In the genomic region with DNA sequence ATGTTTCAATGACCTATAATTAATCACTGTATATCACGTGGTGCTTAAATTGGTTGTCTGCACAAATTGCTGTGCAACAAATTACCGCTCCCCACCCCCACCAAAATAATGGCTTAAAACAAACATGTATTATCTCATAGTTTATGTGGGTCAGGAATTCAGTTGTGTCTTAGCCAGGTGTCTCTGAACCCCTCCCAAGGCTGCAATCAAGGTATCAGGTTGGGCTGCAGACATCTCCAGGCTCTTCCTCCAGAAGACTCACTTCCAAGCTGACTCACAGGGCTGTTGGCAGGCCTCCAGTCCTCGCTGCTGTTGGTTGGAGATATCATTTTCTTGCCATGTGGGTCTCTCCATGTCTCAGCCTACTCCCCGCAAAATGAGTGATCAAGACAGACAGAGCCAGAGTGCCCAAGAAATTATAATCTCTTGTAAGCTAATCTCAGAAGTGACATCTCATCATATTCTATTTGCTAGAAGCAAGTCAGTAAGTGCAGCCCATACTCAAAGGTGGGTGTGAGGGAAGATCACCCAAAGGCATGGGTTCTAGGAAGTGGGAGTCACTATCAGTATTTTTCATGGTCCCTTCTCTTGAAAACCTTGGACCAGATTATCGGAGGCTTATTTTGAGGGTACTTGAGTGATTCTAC, we compare ENCODE assay signal across 1 cellular context.
TF ChIP-seq lines count a peak whose summit lies in the region.

No MANE protein-coding gene starts in this region.

TF ChIP-seq in K562, 482 proteins besides CTCF, POLR2A, EP300 and RAD21 (continued from another document):
- peak in 1 of 2 experiments; percentile 86; a peak in 2 of 3 replicates for TF ChIP-seq CBX3 (IDR thresholded peaks at IDR 0.05; ENCODE audit: borderline replicate concordance in 1 of 2, low read length in 2 of 2)
- TF ChIP-seq CREB1 (IDR thresholded peaks at IDR 0.05): peak; percentile 73
- no peak for TF ChIP-seq CREB1 (CRISPR knock-in tag; IDR thresholded peaks at IDR 0.05)
- peak in 1 of 2 experiments; percentile 70 for TF ChIP-seq NCOA2 (IDR thresholded peaks at IDR 0.05; ENCODE audit: partially characterized antibody in 2 of 2)
- TF ChIP-seq ZNF311 (CRISPR knock-in tag; IDR thresholded peaks at IDR 0.05): no peak
- 0 out of 2 replicates have a peak, but pooled peaks have one; percentile 72 for TF ChIP-seq TRIM28 (IDR thresholded peaks at IDR 0.05)
- TF ChIP-seq, protein P1, sequence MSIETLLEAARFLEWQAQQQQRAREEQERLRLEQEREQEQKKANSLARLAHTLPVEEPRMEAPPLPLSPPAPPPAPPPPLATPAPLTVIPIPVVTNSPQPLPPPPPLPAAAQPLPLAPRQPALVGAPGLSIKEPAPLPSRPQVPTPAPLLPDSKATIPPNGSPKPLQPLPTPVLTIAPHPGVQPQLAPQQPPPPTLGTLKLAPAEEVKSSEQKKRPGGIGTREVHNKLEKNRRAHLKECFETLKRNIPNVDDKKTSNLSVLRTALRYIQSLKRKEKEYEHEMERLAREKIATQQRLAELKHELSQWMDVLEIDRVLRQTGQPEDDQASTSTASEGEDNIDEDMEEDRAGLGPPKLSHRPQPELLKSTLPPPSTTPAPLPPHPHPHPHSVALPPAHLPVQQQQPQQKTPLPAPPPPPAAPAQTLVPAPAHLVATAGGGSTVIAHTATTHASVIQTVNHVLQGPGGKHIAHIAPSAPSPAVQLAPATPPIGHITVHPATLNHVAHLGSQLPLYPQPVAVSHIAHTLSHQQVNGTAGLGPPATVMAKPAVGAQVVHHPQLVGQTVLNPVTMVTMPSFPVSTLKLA (conservative IDR thresholded peaks at IDR 0.05): peak in 1 of 2 experiments; percentile 66
- TF ChIP-seq, protein P2, sequence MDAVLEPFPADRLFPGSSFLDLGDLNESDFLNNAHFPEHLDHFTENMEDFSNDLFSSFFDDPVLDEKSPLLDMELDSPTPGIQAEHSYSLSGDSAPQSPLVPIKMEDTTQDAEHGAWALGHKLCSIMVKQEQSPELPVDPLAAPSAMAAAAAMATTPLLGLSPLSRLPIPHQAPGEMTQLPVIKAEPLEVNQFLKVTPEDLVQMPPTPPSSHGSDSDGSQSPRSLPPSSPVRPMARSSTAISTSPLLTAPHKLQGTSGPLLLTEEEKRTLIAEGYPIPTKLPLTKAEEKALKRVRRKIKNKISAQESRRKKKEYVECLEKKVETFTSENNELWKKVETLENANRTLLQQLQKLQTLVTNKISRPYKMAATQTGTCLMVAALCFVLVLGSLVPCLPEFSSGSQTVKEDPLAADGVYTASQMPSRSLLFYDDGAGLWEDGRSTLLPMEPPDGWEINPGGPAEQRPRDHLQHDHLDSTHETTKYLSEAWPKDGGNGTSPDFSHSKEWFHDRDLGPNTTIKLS (IDR thresholded peaks at IDR 0.05; ENCODE audit: borderline replicate concordance, low read depth): no peak
- TF ChIP-seq ZNF384 (IDR thresholded peaks at IDR 0.05; ENCODE audit: low read depth, low read length): peak; percentile 31; the same call in 1 of the 2 replicates
- peak; percentile 95 for TF ChIP-seq NCOR1 (IDR thresholded peaks at IDR 0.05)
- TF ChIP-seq, protein P3, sequence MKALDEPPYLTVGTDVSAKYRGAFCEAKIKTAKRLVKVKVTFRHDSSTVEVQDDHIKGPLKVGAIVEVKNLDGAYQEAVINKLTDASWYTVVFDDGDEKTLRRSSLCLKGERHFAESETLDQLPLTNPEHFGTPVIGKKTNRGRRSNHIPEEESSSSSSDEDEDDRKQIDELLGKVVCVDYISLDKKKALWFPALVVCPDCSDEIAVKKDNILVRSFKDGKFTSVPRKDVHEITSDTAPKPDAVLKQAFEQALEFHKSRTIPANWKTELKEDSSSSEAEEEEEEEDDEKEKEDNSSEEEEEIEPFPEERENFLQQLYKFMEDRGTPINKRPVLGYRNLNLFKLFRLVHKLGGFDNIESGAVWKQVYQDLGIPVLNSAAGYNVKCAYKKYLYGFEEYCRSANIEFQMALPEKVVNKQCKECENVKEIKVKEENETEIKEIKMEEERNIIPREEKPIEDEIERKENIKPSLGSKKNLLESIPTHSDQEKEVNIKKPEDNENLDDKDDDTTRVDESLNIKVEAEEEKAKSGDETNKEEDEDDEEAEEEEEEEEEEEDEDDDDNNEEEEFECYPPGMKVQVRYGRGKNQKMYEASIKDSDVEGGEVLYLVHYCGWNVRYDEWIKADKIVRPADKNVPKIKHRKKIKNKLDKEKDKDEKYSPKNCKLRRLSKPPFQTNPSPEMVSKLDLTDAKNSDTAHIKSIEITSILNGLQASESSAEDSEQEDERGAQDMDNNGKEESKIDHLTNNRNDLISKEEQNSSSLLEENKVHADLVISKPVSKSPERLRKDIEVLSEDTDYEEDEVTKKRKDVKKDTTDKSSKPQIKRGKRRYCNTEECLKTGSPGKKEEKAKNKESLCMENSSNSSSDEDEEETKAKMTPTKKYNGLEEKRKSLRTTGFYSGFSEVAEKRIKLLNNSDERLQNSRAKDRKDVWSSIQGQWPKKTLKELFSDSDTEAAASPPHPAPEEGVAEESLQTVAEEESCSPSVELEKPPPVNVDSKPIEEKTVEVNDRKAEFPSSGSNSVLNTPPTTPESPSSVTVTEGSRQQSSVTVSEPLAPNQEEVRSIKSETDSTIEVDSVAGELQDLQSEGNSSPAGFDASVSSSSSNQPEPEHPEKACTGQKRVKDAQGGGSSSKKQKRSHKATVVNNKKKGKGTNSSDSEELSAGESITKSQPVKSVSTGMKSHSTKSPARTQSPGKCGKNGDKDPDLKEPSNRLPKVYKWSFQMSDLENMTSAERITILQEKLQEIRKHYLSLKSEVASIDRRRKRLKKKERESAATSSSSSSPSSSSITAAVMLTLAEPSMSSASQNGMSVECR (CRISPR knock-in tag; IDR thresholded peaks at IDR 0.05): no peak
- TF ChIP-seq SMARCA4 (IDR thresholded peaks at IDR 0.05): peak; percentile 99
- TF ChIP-seq KLF13 (tag; IDR thresholded peaks at IDR 0.05; ENCODE audit: borderline replicate concordance, low read depth): no peak; the same call in 1 of the 2 replicates
- TF ChIP-seq ZNF780A (CRISPR knock-in tag; IDR thresholded peaks at IDR 0.05): no peak
- peak; percentile 80 for TF ChIP-seq LEF1 (IDR thresholded peaks at IDR 0.05)
- TF ChIP-seq CBFA2T2 (conservative IDR thresholded peaks at IDR 0.05): peak; percentile 97
- TF ChIP-seq, protein P4, sequence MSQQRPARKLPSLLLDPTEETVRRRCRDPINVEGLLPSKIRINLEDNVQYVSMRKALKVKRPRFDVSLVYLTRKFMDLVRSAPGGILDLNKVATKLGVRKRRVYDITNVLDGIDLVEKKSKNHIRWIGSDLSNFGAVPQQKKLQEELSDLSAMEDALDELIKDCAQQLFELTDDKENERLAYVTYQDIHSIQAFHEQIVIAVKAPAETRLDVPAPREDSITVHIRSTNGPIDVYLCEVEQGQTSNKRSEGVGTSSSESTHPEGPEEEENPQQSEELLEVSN (IDR thresholded peaks at IDR 0.05; ENCODE audit: borderline replicate concordance in 1 of 2, extremely low read depth in 1 of 2, insufficient read depth in 1 of 2, insufficient read length in 1 of 2, low read depth in 1 of 2, low read length in 1 of 2, poor library complexity in 1 of 2, severe bottlenecking in 1 of 2): no peak
- TF ChIP-seq, protein P5, sequence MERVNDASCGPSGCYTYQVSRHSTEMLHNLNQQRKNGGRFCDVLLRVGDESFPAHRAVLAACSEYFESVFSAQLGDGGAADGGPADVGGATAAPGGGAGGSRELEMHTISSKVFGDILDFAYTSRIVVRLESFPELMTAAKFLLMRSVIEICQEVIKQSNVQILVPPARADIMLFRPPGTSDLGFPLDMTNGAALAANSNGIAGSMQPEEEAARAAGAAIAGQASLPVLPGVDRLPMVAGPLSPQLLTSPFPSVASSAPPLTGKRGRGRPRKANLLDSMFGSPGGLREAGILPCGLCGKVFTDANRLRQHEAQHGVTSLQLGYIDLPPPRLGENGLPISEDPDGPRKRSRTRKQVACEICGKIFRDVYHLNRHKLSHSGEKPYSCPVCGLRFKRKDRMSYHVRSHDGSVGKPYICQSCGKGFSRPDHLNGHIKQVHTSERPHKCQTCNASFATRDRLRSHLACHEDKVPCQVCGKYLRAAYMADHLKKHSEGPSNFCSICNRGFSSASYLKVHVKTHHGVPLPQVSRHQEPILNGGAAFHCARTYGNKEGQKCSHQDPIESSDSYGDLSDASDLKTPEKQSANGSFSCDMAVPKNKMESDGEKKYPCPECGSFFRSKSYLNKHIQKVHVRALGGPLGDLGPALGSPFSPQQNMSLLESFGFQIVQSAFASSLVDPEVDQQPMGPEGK (CRISPR knock-in tag; IDR thresholded peaks at IDR 0.05; ENCODE audit: borderline replicate concordance): no peak
- TF ChIP-seq RBFOX2 (IDR thresholded peaks at IDR 0.05; ENCODE audit: low read depth, low read length): no peak
- TF ChIP-seq RAD51 (IDR thresholded peaks at IDR 0.05; ENCODE audit: borderline replicate concordance, low read depth): peak; percentile 73
- TF ChIP-seq ATF1 (CRISPR knock-in tag; IDR thresholded peaks at IDR 0.05): no peak
- peak; percentile 38; the same call in 1 of the 2 replicates for TF ChIP-seq ATF1 (tag; IDR thresholded peaks at IDR 0.05)
- TF ChIP-seq RNF2 (IDR thresholded peaks at IDR 0.05): peak; percentile 83
- peak; percentile 91 for TF ChIP-seq KLF16 (IDR thresholded peaks at IDR 0.05)
